In genomic region chr11:111541209-111542061, GRCh38 we compare ENCODE assay signal across 8 cellular contexts. TPM values are rescaled to one million over a fixed set of nuclear protein-coding genes. Genes with fewer than 3 reads are reported as not detected.
DNase-seq lines count a peak whose midpoint lies in the region; ATAC-seq and TF ChIP-seq lines count a peak whose summit lies in the region.

No MANE protein-coding gene starts in this region.

- H3K9me3 ChIP-seq in ascending aorta, result no peaks in the 10 kb centered on the region
- no peaks in the 10 kb centered on the region for H3K9me3 ChIP-seq in hepatocyte (ENCODE audit: low read depth)
- no peaks in the 10 kb centered on the region for H3K9me3 ChIP-seq in PC-3 (ENCODE audit: low read length)

- BruUV-seq in PC-3 (replicated peaks; lab: Mats Ljungman, UMichigan), result no TSS peak

- no peaks in the 10 kb centered on the region for H4K20me1 ChIP-seq in hepatocyte (ENCODE audit: insufficient read depth, poor library complexity, severe bottlenecking)
- no peaks in the 10 kb centered on the region for H4K20me1 ChIP-seq in PC-3 (ENCODE audit: low read length)

- H3K4me2 ChIP-seq in hepatocyte (peak overlapping the region; percentile 93), PC-3 (ENCODE audit: low read length) (no peak overlapping the region)

- no peaks in the 10 kb centered on the region for H3F3A ChIP-seq in PC-3 (ENCODE audit: low read length, unreplicated experiment)

- TF ChIP-seq CTCF in ascending aorta (IDR thresholded peaks at IDR 0.05) (no peak), hepatocyte (IDR thresholded peaks at IDR 0.05; ENCODE audit: poor library complexity) (no peak), PC-3 (conservative IDR thresholded peaks at IDR 0.05; ENCODE audit: low read depth, low read length) (no peak)

- intact Hi-C loops in ascending aorta (cut with DNase I) (no loop called here), PC-3 (cut with micrococcal nuclease) (no loop called here)

- CTCF ChIA-PET in PC-3 (lab: Charles Lee), result no interaction called here

- peak; percentile 17 for DNase-seq in stimulated activated CD4-positive, alpha-beta T cell treated with anti-CD3 and anti-CD28 coated beads, Interleukin-15, amount 100 ng/mL, for 24 hours
- no peak for DNase-seq in stimulated activated CD4-positive, alpha-beta T cell treated with anti-CD3 and anti-CD28 coated beads, Interleukin-2, amount 100 ng/mL, for 48 hours
- DNase-seq in ascending aorta (ENCODE audit: low spot score in 2 of 2), result peak in 1 of 2 donors; percentile 81
- peak; percentile 57 for DNase-seq in hepatocyte (ENCODE audit: low spot score)
- peak; percentile 29 for DNase-seq in putamen (ENCODE audit: low spot score)
- DNase-seq in RKO (ENCODE audit: low spot score), result no peak
- no peak for DNase-seq in PC-3
- DNase-seq in NCI-H128 (lab: John Stamatoyannopoulos, UW; ENCODE audit: unreplicated experiment), result no peak

- no peaks in the 10 kb centered on the region for H3K27me3 ChIP-seq in ascending aorta
- peaks cover 34% of the 10 kb centered on the region for H3K27me3 ChIP-seq in hepatocyte
- H3K27me3 ChIP-seq in PC-3 (ENCODE audit: low read length), result no peaks in the 10 kb centered on the region

- POLR2A ChIA-PET in PC-3 (lab: Charles Lee; ENCODE audit: unreplicated experiment), result no interaction called here

- peaks cover 0 to 20% of the 10 kb centered on the region in 2 donors for H3K36me3 ChIP-seq in ascending aorta
- no peaks in the 10 kb centered on the region for H3K36me3 ChIP-seq in hepatocyte (replicated peaks; ENCODE audit: insufficient read depth, low read depth)
- H3K36me3 ChIP-seq in PC-3 (ENCODE audit: low read depth, low read length), result no peaks in the 10 kb centered on the region

- H3K27ac ChIP-seq in ascending aorta (peak overlapping the region; percentile 86 to 93), hepatocyte (peak overlapping the region; percentile 58), PC-3 (ENCODE audit: low read length) (no peak overlapping the region)

- no peak overlapping the region for H3K9ac ChIP-seq in PC-3 (ENCODE audit: low read length)

- ATAC-seq in PC-3, result no peak

- 5% methylated on average over 39 of the region's 42 CpGs for WGBS in hepatocyte (ENCODE audit: low lambda C conversion rate, missing lambda C conversion rate)

- H3K4me1 ChIP-seq in ascending aorta (peaks cover 0 to 14% of the 10 kb centered on the region in 2 donors), hepatocyte (ENCODE audit: insufficient read depth) (peaks cover 13% of the 10 kb centered on the region), PC-3 (ENCODE audit: insufficient read depth, low read length) (peaks cover 21% of the 10 kb centered on the region)

- peak overlapping the region; percentile 96 for H2AFZ ChIP-seq in hepatocyte
- no peak overlapping the region for H2AFZ ChIP-seq in PC-3 (ENCODE audit: low read length)

- H3K9me2 ChIP-seq in hepatocyte (replicated peaks; ENCODE audit: insufficient read depth) (no peaks in the 10 kb centered on the region), PC-3 (replicated peaks; ENCODE audit: low read length) (no peaks in the 10 kb centered on the region)

- H3K79me2 ChIP-seq in hepatocyte, result no peaks in the 10 kb centered on the region
- no peaks in the 10 kb centered on the region for H3K79me2 ChIP-seq in PC-3 (ENCODE audit: low read length)

- H3K4me3 ChIP-seq in ascending aorta (peak overlapping the region; percentile 71 to 83), hepatocyte (peak overlapping the region; percentile 50), PC-3 (ENCODE audit: low read length) (no peak overlapping the region)

RNA-seq across cellular contexts. Expression of gene LAYN, which starts 0.9 kb away (rescaled TPM):
- total RNA-seq in ascending aorta, result 27.2 TPM
- total RNA-seq in hepatocyte, result 7.6 and 12.6 TPM in 2 replicates
- polyA plus RNA-seq in hepatocyte, result 7.5 and 7.7 TPM in 2 replicates
- 0.47 TPM in 1 of 2 replicates, not detected in the other for total RNA-seq in PC-3 (2014; rRNA removed)

RNA-seq across cellular contexts. Expression of gene HOATZ, which starts 26.9 kb away (rescaled TPM):
- not detected for total RNA-seq in ascending aorta
- not detected in 2 replicates for total RNA-seq in hepatocyte
- not detected in 2 replicates for polyA plus RNA-seq in hepatocyte
- not detected in 2 replicates for total RNA-seq in PC-3 (2014; rRNA removed)

RNA-seq across cellular contexts. Expression of gene BTG4, which starts 29.2 kb away (rescaled TPM):
- not detected for total RNA-seq in ascending aorta
- not detected in 2 replicates for total RNA-seq in hepatocyte
- polyA plus RNA-seq in hepatocyte, result not detected in 2 replicates
- not detected in 2 replicates for total RNA-seq in PC-3 (2014; rRNA removed)

Comparison
In these comparisons a context has a peak if more than half of its experiments do, and no peak if none do; other contexts are left out.
1. DNase-seq: peak in stimulated activated CD4-positive, alpha-beta T cell treated with anti-CD3 and anti-CD28 coated beads, Interleukin-15, amount 100 ng/mL, for 24 hours (single experiment), hepatocyte (single experiment) and putamen (single experiment); none in stimulated activated CD4-positive, alpha-beta T cell treated with anti-CD3 and anti-CD28 coated beads, Interleukin-2, amount 100 ng/mL, for 48 hours (0 of 2), RKO (single experiment), PC-3 (single experiment) and NCI-H128 (single experiment).